Comparison of ENCODE assay signal across 16 cellular contexts in genomic region chr7:99012722-99013121, GRCh38.
DNase-seq lines count a peak whose midpoint lies in the region; ATAC-seq, FAIRE-seq and TF ChIP-seq lines count a peak whose summit lies in the region.
"Had no signal": no experiment of that assay in that cellular context is flagged by ENCODE, and none has a peak within 500 bp of the region (broad histone marks: within the 10 kb centered on the region; RNA-seq: fewer than 3 reads in every experiment).

No MANE protein-coding gene starts in this region.

- TF ChIP-seq CTCF in Caco-2 (IDR thresholded peaks at IDR 0.05; ENCODE audit: insufficient read depth in 1 of 2, low read depth in 1 of 2, low read length in 1 of 2, severe bottlenecking in 1 of 2, unreplicated experiment in 1 of 2) (no peak), IMR-90 (conservative IDR thresholded peaks at IDR 0.05; ENCODE audit: low read depth, low read length) (no peak), endothelial cell of umbilical vein (IDR thresholded peaks at IDR 0.05; ENCODE audit: extremely low read depth in 1 of 2, insufficient read depth in 1 of 2, low read depth in 1 of 2, low read length in 2 of 2) (no peak), suprapubic skin (IDR thresholded peaks at IDR 0.05) (no peak)

- H3K4me3 ChIP-seq in Caco-2 (ENCODE audit: low read depth, low read length) (no peak overlapping the region), IMR-90 (ENCODE audit: insufficient read depth, low read depth, low read length) (no peak overlapping the region), endothelial cell of umbilical vein (replicated peaks in 1 of 3; ENCODE audit: insufficient read depth in 1 of 3, low read depth in 1 of 3, low read length in 3 of 3) (no peak overlapping the region), suprapubic skin (no peak overlapping the region)
- H3K4me3 ChIP-seq: SJCRH30 had no signal

- BruUV-seq in Caco-2 (replicated peaks; lab: Mats Ljungman, UMichigan) = TSS peak; percentile 45
- TSS peak; percentile 80 for BruUV-seq in IMR-90 (replicated peaks; lab: Mats Ljungman, UMichigan)
- TSS peak; percentile 38 for BruUV-seq in endothelial cell of umbilical vein (replicated peaks; lab: Mats Ljungman, UMichigan)

- CTCF ChIA-PET in Caco-2 (lab: Charles Lee) (no interaction called here), IMR-90 (lab: Yijun Ruan, JAX) (no interaction called here), endothelial cell of umbilical vein (lab: Charles Lee) (no interaction called here)

- H3K14ac ChIP-seq in IMR-90 (replicated peaks; ENCODE audit: low read depth, low read length) = no peak overlapping the region

- no peaks in the 10 kb centered on the region for H3K27me3 Mint-ChIP-seq in Caco-2 (ENCODE audit: insufficient read depth, unreplicated experiment)
- H3K27me3 Mint-ChIP-seq: CD4-positive, CD25-positive, alpha-beta regulatory T cell had no signal

- in situ Hi-C loops in IMR-90 (cut with MboI; ENCODE audit: low sequenced_read_pairs) = no loop called here

- H3K27ac ChIP-seq in IMR-90 (ENCODE audit: insufficient read depth, low read length) = no peak overlapping the region
- no peak overlapping the region for H3K27ac ChIP-seq in endothelial cell of umbilical vein (ENCODE audit: insufficient read depth, low read depth, low read length)
- H3K27ac ChIP-seq in suprapubic skin = no peak overlapping the region
- H3K27ac ChIP-seq: SJCRH30 had no signal

- FAIRE-seq in endothelial cell of umbilical vein (lab: Jason Lieb, UNC) (no peak), urothelium cell line (lab: Jason Lieb, UNC) (no peak)
- FAIRE-seq: RCC 7860 had no signal

- H3K4me2 ChIP-seq in IMR-90 (ENCODE audit: low read depth, low read length) = no peak overlapping the region
- H3K4me2 ChIP-seq in endothelial cell of umbilical vein (ENCODE audit: insufficient read depth, low read length) = no peak overlapping the region

- intact Hi-C loops in Caco-2 (cut with micrococcal nuclease; ENCODE audit: unreplicated experiment) (no loop called here), IMR-90 (cut with micrococcal nuclease) (no loop called here), endothelial cell of umbilical vein (cut with micrococcal nuclease) (no loop called here)

- no peak for TF ChIP-seq EP300 in suprapubic skin (IDR thresholded peaks at IDR 0.05)

- no peak overlapping the region for H2BK5ac ChIP-seq in IMR-90 (ENCODE audit: low read depth, low read length, poor library complexity, severe bottlenecking)

- H2AK5ac ChIP-seq in IMR-90 (ENCODE audit: low read depth, low read length) = no peak overlapping the region

- dilution Hi-C loops in IMR-90 (cut with HindIII; ENCODE audit: low sequenced_read_pairs, unreplicated experiment) (no loop called here), endothelial cell of umbilical vein (cut with MboI; ENCODE audit: extremely low pct_ligation_motif_present, low sequenced_read_pairs) (no loop called here)

- no peak overlapping the region for H2AK9ac ChIP-seq in IMR-90 (replicated peaks; ENCODE audit: low read depth, low read length, poor library complexity)

- no peak overlapping the region for H2BK120ac ChIP-seq in IMR-90 (ENCODE audit: low read depth, low read length)

- H3K36me3 ChIP-seq in Caco-2 (ENCODE audit: control insufficient read depth, insufficient read depth, low read length) (peaks cover 7% of the 10 kb centered on the region), IMR-90 (ENCODE audit: control insufficient read depth, insufficient read depth, low read length) (peaks cover 63% of the 10 kb centered on the region), endothelial cell of umbilical vein (ENCODE audit: control insufficient read depth in 2 of 2, extremely low read depth in 1 of 2, insufficient read depth in 2 of 2, low read length in 2 of 2) (peaks cover 18 to 53% of the 10 kb centered on the region in 2 experiments), suprapubic skin (peaks cover 80% of the 10 kb centered on the region)

- H3K4me1 Mint-ChIP-seq in Caco-2 (ENCODE audit: low read depth, unreplicated experiment) = no peaks in the 10 kb centered on the region
- H3K4me1 Mint-ChIP-seq: H9 had no signal

- peaks cover 94% of the 10 kb centered on the region for H3K36me3 Mint-ChIP-seq in Caco-2 (ENCODE audit: insufficient read depth, unreplicated experiment)

- H3K9me3 Mint-ChIP-seq in Caco-2 (ENCODE audit: unreplicated experiment) = no peaks in the 10 kb centered on the region
- H3K9me3 Mint-ChIP-seq: H9 had no signal

- no peak for TF ChIP-seq RAD21 in IMR-90 (IDR thresholded peaks at IDR 0.05; ENCODE audit: low read length)

- 99% methylated on average over 10 of the region's 13 CpGs; no CpG with 5 or more reads in 1 of the 2 experiments for WGBS in IMR-90 (ENCODE audit: extremely low coverage in 2 of 2, insufficient read length in 1 of 2), 2 experiments
- WGBS in suprapubic skin = 97% methylated on average over 13 of the region's 13 CpGs

- TF ChIP-seq POLR2A in IMR-90 (IDR thresholded peaks at IDR 0.05; ENCODE audit: low read depth, low read length) (no peak), endothelial cell of umbilical vein (IDR thresholded peaks at IDR 0.05; ENCODE audit: low read depth, low read length) (no peak), suprapubic skin (IDR thresholded peaks at IDR 0.05) (no peak)

- H3K79me1 ChIP-seq in IMR-90 (ENCODE audit: low read depth in 1 of 2, low read length in 2 of 2) = peaks cover 0 to 13% of the 10 kb centered on the region in 2 experiments; a peak in 2 of 4 replicates

- H3K79me2 ChIP-seq in endothelial cell of umbilical vein (ENCODE audit: control insufficient read depth, insufficient read depth, low read length) = no peaks in the 10 kb centered on the region

- no peak overlapping the region for H3K23ac ChIP-seq in IMR-90 (ENCODE audit: low read depth, low read length)

- H3K4me3 Mint-ChIP-seq in Caco-2 (ENCODE audit: unreplicated experiment) = no peak overlapping the region
- H3K4me3 Mint-ChIP-seq: CD4-positive, CD25-positive, alpha-beta regulatory T cell; H9 had no signal

- H3K9ac ChIP-seq in IMR-90 (ENCODE audit: low read depth, low read length) = no peak overlapping the region
- no peak overlapping the region for H3K9ac ChIP-seq in endothelial cell of umbilical vein (replicated peaks; ENCODE audit: extremely low read depth, insufficient read depth, low read length)

- no peak for DNase-seq in Caco-2
- no peak for DNase-seq in IMR-90
- no peak for DNase-seq in endothelial cell of umbilical vein (ENCODE audit: low read depth, low spot score)
- DNase-seq in suprapubic skin (ENCODE audit: low spot score in 2 of 2) = peak; percentile 5 to 24
- DNase-seq in urothelium cell line (ENCODE audit: low spot score) = no peak
- DNase-seq: CD4-positive, CD25-positive, alpha-beta regulatory T cell; DMS79; H9; MM.1S; NCI-H1048; NCI-H1436; NCI-H187 treated with DMSO at 0.1 percent for 48 hours; SJCRH30 had no signal

- POLR2A ChIA-PET in Caco-2 (lab: Charles Lee) (no interaction called here), IMR-90 (lab: Charles Lee; ENCODE audit: unreplicated experiment) (no interaction called here), endothelial cell of umbilical vein (lab: Charles Lee) (no interaction called here)

- H4K20me1 ChIP-seq in IMR-90 (ENCODE audit: insufficient read depth, low read length) (peaks cover 5% of the 10 kb centered on the region; the same call in 1 of the 2 replicates), endothelial cell of umbilical vein (replicated peaks; ENCODE audit: control insufficient read depth, extremely low read depth, insufficient read depth, low read length) (no peaks in the 10 kb centered on the region)

- H3K4me1 ChIP-seq in Caco-2 (no peaks in the 10 kb centered on the region), IMR-90 (ENCODE audit: control insufficient read depth, insufficient read depth, low read length) (no peaks in the 10 kb centered on the region), endothelial cell of umbilical vein (ENCODE audit: control insufficient read depth, extremely low read depth, insufficient read depth, low read length) (no peaks in the 10 kb centered on the region), suprapubic skin (no peaks in the 10 kb centered on the region)
- H3K4me1 ChIP-seq: SJCRH30 had no signal

- H3K27me3 ChIP-seq in Caco-2 (replicated peaks; ENCODE audit: control insufficient read depth, insufficient read depth, low read length) = no peaks in the 10 kb centered on the region
- no peaks in the 10 kb centered on the region for H3K27me3 ChIP-seq in IMR-90 (ENCODE audit: control insufficient read depth, insufficient read depth, low read length)
- no peaks in the 10 kb centered on the region for H3K27me3 ChIP-seq in endothelial cell of umbilical vein (ENCODE audit: control insufficient read depth in 2 of 2, insufficient read depth in 2 of 2, low read length in 2 of 2)
- no peaks in the 10 kb centered on the region for H3K27me3 ChIP-seq in suprapubic skin
- H3K27me3 ChIP-seq: SJCRH30 had no signal

- no peak overlapping the region for H4K5ac ChIP-seq in IMR-90 (ENCODE audit: low read depth, low read length)

- H3K56ac ChIP-seq in IMR-90 (ENCODE audit: extremely low read depth, insufficient read depth, low read length) = no peak overlapping the region

- no peak overlapping the region for H4K8ac ChIP-seq in IMR-90 (ENCODE audit: low read depth in 2 of 2, low read length in 2 of 2)

- H2BK15ac ChIP-seq in IMR-90 (ENCODE audit: low read depth, low read length) = no peak overlapping the region

- H3K9me1 ChIP-seq in IMR-90 (ENCODE audit: insufficient read depth, low read length) (0 out of 2 replicates have a peak, but pooled peaks cover 4% of the 10 kb centered on the region), endothelial cell of umbilical vein (replicated peaks; ENCODE audit: control insufficient read depth, extremely low read depth, insufficient read depth, low read length) (no peaks in the 10 kb centered on the region)

- no peak overlapping the region for H2AFZ ChIP-seq in IMR-90 (replicated peaks; ENCODE audit: low read length, poor library complexity)
- H2AFZ ChIP-seq in endothelial cell of umbilical vein (ENCODE audit: low read depth, low read length) = no peak overlapping the region

- no peak overlapping the region for H2BK20ac ChIP-seq in IMR-90 (ENCODE audit: low read depth, low read length)

- ATAC-seq in IMR-90 (ENCODE audit: low read depth) (no peak), GM21737 (IDR thresholded peaks at IDR 0.05; ENCODE audit: unreplicated experiment) (no peak), HG02763 (IDR thresholded peaks at IDR 0.05; ENCODE audit: unreplicated experiment) (no peak)

- H4K91ac ChIP-seq in IMR-90 (ENCODE audit: insufficient read depth, low read depth, low read length) = no peak overlapping the region

- no peak overlapping the region for H3K18ac ChIP-seq in IMR-90 (ENCODE audit: low read depth, low read length)

- H3K4ac ChIP-seq in IMR-90 (ENCODE audit: low read depth, low read length) = no peak overlapping the region

- no peak overlapping the region for H3K27ac Mint-ChIP-seq in Caco-2 (ENCODE audit: unreplicated experiment)
- H3K27ac Mint-ChIP-seq: CD4-positive, CD25-positive, alpha-beta regulatory T cell had no signal

- no peaks in the 10 kb centered on the region for H3K9me3 ChIP-seq in Caco-2
- H3K9me3 ChIP-seq in IMR-90 (ENCODE audit: control insufficient read depth, insufficient read depth, low read length) = no peaks in the 10 kb centered on the region
- H3K9me3 ChIP-seq in endothelial cell of umbilical vein (replicated peaks; ENCODE audit: control insufficient read depth, insufficient read depth, low read length) = no peaks in the 10 kb centered on the region
- no peaks in the 10 kb centered on the region for H3K9me3 ChIP-seq in suprapubic skin
- H3K9me3 ChIP-seq: SJCRH30 had no signal

Comparison
In these comparisons a context has a peak if more than half of its experiments do, and no peak if none do; other contexts are left out.
1. DNase-seq: peak in suprapubic skin (2 of 2); none in Caco-2 (0 of 2), IMR-90 (single experiment), endothelial cell of umbilical vein (single experiment) and urothelium cell line (single experiment).